ENCODE assay signal across 20 cellular contexts in the genomic region with DNA sequence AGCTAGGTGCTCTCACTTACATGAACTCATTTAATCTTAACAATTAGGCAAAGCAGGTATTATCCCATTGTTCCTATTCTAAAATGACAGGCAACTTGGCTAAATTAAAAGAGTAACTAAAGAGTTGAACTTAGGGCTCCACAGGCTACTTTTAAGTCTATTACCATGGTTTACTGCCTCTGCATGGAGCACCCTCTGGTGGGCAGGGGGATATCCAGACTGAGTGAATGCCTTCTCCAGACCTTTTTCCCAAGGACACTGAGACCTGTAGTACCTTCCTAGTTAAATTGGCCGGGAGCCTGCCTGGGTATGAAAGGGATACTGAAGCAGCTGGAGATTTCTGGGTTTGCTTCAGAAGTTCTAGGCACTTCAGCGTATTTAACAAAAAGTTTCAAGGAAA.
DNase-seq lines count a peak whose midpoint lies in the region; ATAC-seq, FAIRE-seq and TF ChIP-seq lines count a peak whose summit lies in the region.
"Had no signal": no experiment of that assay in that cellular context is flagged by ENCODE, and none has a peak within 500 bp of the region (broad histone marks: within the 10 kb centered on the region; RNA-seq: fewer than 3 reads in every experiment).

No MANE protein-coding gene starts in this region.

- H3K4me1 ChIP-seq in cardiac muscle cell (ENCODE audit: low read depth) = peaks cover 54% of the 10 kb centered on the region
- H3K4me1 ChIP-seq: colonic mucosa had no signal

- TF ChIP-seq CTCF in cardiac muscle cell (IDR thresholded peaks at IDR 0.05; ENCODE audit: low read depth, low read length) (no peak), D721Med (IDR thresholded peaks at IDR 0.05; ENCODE audit: insufficient read depth, missing control alignments) (no peak)

- no peak for FAIRE-seq in D721Med (lab: Jason Lieb, UNC)
- FAIRE-seq: astrocyte, H54 had no signal

- H3K36me3 ChIP-seq in cardiac muscle cell = no peaks in the 10 kb centered on the region
- H3K36me3 ChIP-seq: colonic mucosa, vagina had no signal

- intact Hi-C loops in left cardiac atrium (cut with DNase I) (no loop called here), left ventricle myocardium superior (cut with micrococcal nuclease) (no loop called here)

- ATAC-seq in left cardiac atrium (no peak), left ventricle myocardium superior (peak; percentile 13), GM19397 (IDR thresholded peaks at IDR 0.05; ENCODE audit: unreplicated experiment) (no peak), HG02678 (IDR thresholded peaks at IDR 0.05; ENCODE audit: unreplicated experiment) (no peak)
- ATAC-seq: T-helper 17 cell had no signal

- H3K9me3 ChIP-seq in cardiac muscle cell (ENCODE audit: low read depth) = no peaks in the 10 kb centered on the region
- H3K9me3 ChIP-seq: colonic mucosa, vagina had no signal

- peak overlapping the region; percentile 81 for H3K27ac ChIP-seq in cardiac muscle cell
- H3K27ac ChIP-seq: colonic mucosa, vagina had no signal

- H3K4me3 ChIP-seq in cardiac muscle cell = no peak overlapping the region
- H3K4me3 ChIP-seq: colonic mucosa, vagina had no signal

- DNase-seq in cardiac muscle cell (ENCODE audit: low read depth in 1 of 2, low spot score in 1 of 2) (no peak), left cardiac atrium (no peak), OCI-M1 (lab: John Stamatoyannopoulos, UW) (peak; percentile 88), left ventricle myocardium superior (no peak), D721Med (ENCODE audit: insufficient read length, low spot score) (no peak), NCI-H524 treated with DMSO at 0.1 percent for 48 hours (lab: John Stamatoyannopoulos, UW) (no peak)
- DNase-seq: activated CD4-positive, alpha-beta T cell treated with anti-CD3 and anti-CD28 coated beads for 1 hour; activated CD8-positive, alpha-beta memory T cell treated with anti-CD3 and anti-CD28 coated beads, Interleukin-2, amount 50 U/mL, for 48 hours; activated naive CD4-positive, alpha-beta T cell treated with anti-CD3 and anti-CD28 coated beads for 36 hours; colonic mucosa; immature natural killer cell; NCI-H1694; NCI-H524; stimulated activated CD4-positive, alpha-beta T cell treated with anti-CD3 and anti-CD28 coated beads, Interleukin-2, amount 100 ng/mL, for 48 hours; T-helper 17 cell had no signal

- H3K27me3 ChIP-seq in cardiac muscle cell = no peaks in the 10 kb centered on the region
- H3K27me3 ChIP-seq: colonic mucosa, vagina had no signal
